In the genomic region with DNA sequence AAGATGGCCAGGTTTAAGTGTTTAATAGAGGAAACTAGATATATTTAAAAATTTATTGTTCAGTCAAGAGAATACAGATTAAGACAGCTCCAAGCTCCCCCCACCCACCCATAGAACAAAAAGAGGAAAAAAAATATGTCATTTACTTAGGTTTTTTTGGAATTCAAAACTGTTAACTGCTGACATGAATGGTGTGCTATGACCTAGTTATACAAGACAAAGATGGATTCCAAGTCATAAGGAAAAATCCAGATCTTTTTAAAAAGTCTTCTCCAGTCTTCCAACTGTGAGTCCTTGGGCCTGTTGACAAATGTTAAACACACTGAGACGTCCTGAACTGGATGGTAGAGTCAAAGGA, we compare ENCODE assay signal across 8 cellular contexts. TPM values are rescaled to one million over a fixed set of nuclear protein-coding genes. Genes with fewer than 3 reads are reported as not detected.
A peak's percentile ranks its signal among the peaks of the same experiment; 100 is the strongest.
DNase-seq lines count a peak whose midpoint lies in the region; ATAC-seq and TF ChIP-seq lines count a peak whose summit lies in the region.

No MANE protein-coding gene starts in this region.

- intact Hi-C loops in esophagus squamous epithelium (cut with DNase I) (no loop called here), psoas muscle (cut with DNase I) (no loop called here)

- H3K36me3 ChIP-seq in GM06990 (ENCODE audit: control insufficient read depth, insufficient read depth, low read length) (peaks cover 15% of the 10 kb centered on the region), RWPE2 (ENCODE audit: low read depth) (peaks cover 30% of the 10 kb centered on the region), esophagus squamous epithelium (peaks cover 0 to 22% (median 0%) of the 10 kb centered on the region in 3 donors), psoas muscle (ENCODE audit: insufficient read depth in 1 of 2, low read depth in 1 of 2) (peaks cover 0 to 3% of the 10 kb centered on the region in 2 donors)

- H3K27ac ChIP-seq in RWPE2 (ENCODE audit: poor library complexity, severe bottlenecking) (peak overlapping the region; percentile 100), esophagus squamous epithelium (peak overlapping the region; percentile 100), psoas muscle (peak overlapping the region; percentile 100)

- peak overlapping the region; percentile 82 for H3K4me3 ChIP-seq in GM06990 (replicated peaks; ENCODE audit: low read depth, low read length)
- H3K4me3 ChIP-seq in RWPE2 (ENCODE audit: severe bottlenecking) = peak overlapping the region; percentile 94
- peak overlapping the region; percentile 75 to 91 (median 86) for H3K4me3 ChIP-seq in esophagus squamous epithelium
- H3K4me3 ChIP-seq in psoas muscle = peak overlapping the region; percentile 86

- H3K9me3 ChIP-seq in RWPE2 (ENCODE audit: severe bottlenecking) (no peaks in the 10 kb centered on the region), esophagus squamous epithelium (no peaks in the 10 kb centered on the region), psoas muscle (no peaks in the 10 kb centered on the region)

- ATAC-seq in RWPE2 (ENCODE audit: low read depth) (no peak), psoas muscle (no peak), GM19455 (IDR thresholded peaks at IDR 0.05; ENCODE audit: unreplicated experiment) (no peak)

- no peak for DNase-seq in GM06990 (ENCODE audit: extremely low read depth, insufficient read length)
- DNase-seq in RWPE2 (ENCODE audit: low spot score) = no peak
- DNase-seq in esophagus squamous epithelium (lab: John Stamatoyannopoulos, UW) = no peak
- DNase-seq in psoas muscle = no peak
- no peak for DNase-seq in HuH-7 (ENCODE audit: low spot score)
- DNase-seq in NCI-H2196 (lab: John Stamatoyannopoulos, UW; ENCODE audit: unreplicated experiment) = no peak
- DNase-seq in NCI-H146 (lab: John Stamatoyannopoulos, UW) = no peak

- no peak for TF ChIP-seq POLR2A in esophagus squamous epithelium (IDR thresholded peaks at IDR 0.05)

- H3K27me3 ChIP-seq in GM06990 (replicated peaks; ENCODE audit: control insufficient read depth, insufficient read depth, low read length) (no peaks in the 10 kb centered on the region), RWPE2 (ENCODE audit: insufficient read depth, poor library complexity, severe bottlenecking) (no peaks in the 10 kb centered on the region), esophagus squamous epithelium (no peaks in the 10 kb centered on the region), psoas muscle (ENCODE audit: insufficient read depth in 3 of 3, low read length in 2 of 3) (no peaks in the 10 kb centered on the region)

- peaks cover 30% of the 10 kb centered on the region for H3K4me1 ChIP-seq in RWPE2 (ENCODE audit: insufficient read depth, poor library complexity, severe bottlenecking)
- peaks cover 28 to 63% (median 38%) of the 10 kb centered on the region in 3 donors for H3K4me1 ChIP-seq in esophagus squamous epithelium
- peaks cover 41% of the 10 kb centered on the region for H3K4me1 ChIP-seq in psoas muscle

- TF ChIP-seq CTCF in GM06990 (IDR thresholded peaks at IDR 0.05; ENCODE audit: insufficient read depth, low read length, poor library complexity, severe bottlenecking) = no peak
- TF ChIP-seq CTCF in RWPE2 (IDR thresholded peaks at IDR 0.05; ENCODE audit: poor library complexity, severe bottlenecking) = no peak
- no peak for TF ChIP-seq CTCF in esophagus squamous epithelium (IDR thresholded peaks at IDR 0.05)
- no peak for TF ChIP-seq CTCF in psoas muscle (IDR thresholded peaks at IDR 0.05)

- 0% methylated on average over 1 of the region's 1 CpG for WGBS in esophagus squamous epithelium, 2 donors
- 0 to 3% (median 0%) methylated on average over 1 of the region's 1 CpG for WGBS in psoas muscle, 3 donors

RNA-seq across cellular contexts. Expression of gene SETD1B, which starts 1.3 kb away (rescaled TPM):
- total RNA-seq in esophagus squamous epithelium (10 to 100 TPM in 3 of 4 donors, 1 to 10 TPM in 1; 5.6 to 14.4 (median 10.6) TPM), psoas muscle (10 to 100 TPM in 3 of 4 donors, 1 to 10 TPM in 1; 9.2 to 13.0 (median 11.8) TPM)
- polyA plus RNA-seq in psoas muscle = 1 to 10 TPM; 2.8 to 7.5 (median 3.0) TPM

RNA-seq across cellular contexts. Expression of gene RHOF, which starts 9.0 kb away (rescaled TPM):
- total RNA-seq in esophagus squamous epithelium = 10 to 100 TPM in 1 of 4 donors, 1 to 10 TPM in 3; 3.2 to 20.4 (median 6.2) TPM
- total RNA-seq in psoas muscle = 1 to 10 TPM; 3.3 to 4.8 (median 3.9) TPM
- polyA plus RNA-seq in psoas muscle = 1 to 10 TPM; 1.4 to 4.3 (median 1.6) TPM

RNA-seq across cellular contexts. Expression of gene HPD, which starts 56.2 kb away (rescaled TPM):
- total RNA-seq in esophagus squamous epithelium = 1 to 10 TPM in 1 of 4 donors, not detected in 3; 1.3 TPM
- total RNA-seq in psoas muscle = 1 to 10 TPM; 1.1 to 3.3 (median 3.0) TPM
- polyA plus RNA-seq in psoas muscle = 1 to 10 TPM in 1 of 3 donors, under 1 TPM in 2; 0.67 to 1.6 (median 0.70) TPM
